In the genomic region with DNA sequence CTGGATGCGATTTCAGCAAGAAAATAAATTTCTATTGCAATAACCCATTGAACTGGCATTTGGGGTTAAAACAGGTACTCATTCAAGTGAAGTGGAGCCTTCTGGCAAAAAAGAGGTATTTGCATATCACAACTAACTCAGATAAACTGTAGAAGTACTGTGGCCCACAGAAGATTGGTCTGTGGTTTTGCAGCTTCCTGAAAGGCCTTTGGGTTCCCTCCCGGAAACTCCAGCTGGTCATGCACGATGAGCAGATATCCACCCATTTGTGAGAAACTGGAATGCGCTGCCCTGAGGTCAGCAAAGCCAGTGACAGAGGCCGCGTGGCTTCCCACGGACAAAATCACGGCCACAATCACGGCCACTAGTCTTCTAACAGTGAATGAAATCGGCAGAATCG, we compare ENCODE assay signal across 10 cellular contexts.
A peak's percentile ranks its signal among the peaks of the same experiment; 100 is the strongest.
DNase-seq lines count a peak whose midpoint lies in the region; ATAC-seq lines count a peak whose summit lies in the region.
"Had no signal": no experiment of that assay in that cellular context is flagged by ENCODE, and none has a peak within 500 bp of the region (broad histone marks: within the 10 kb centered on the region; RNA-seq: fewer than 3 reads in every experiment).

No MANE protein-coding gene starts in this region.

- no peak overlapping the region for H3K4me3 Mint-ChIP-seq in activated CD4-positive, alpha-beta T cell treated with anti-CD3 and anti-CD28 coated beads, Interleukin-2, amount 10 ng/mL, durations not matched to agents 24 days and 14 days
- peak overlapping the region; percentile 59 for H3K4me3 Mint-ChIP-seq in natural killer cell treated with Interleukin-12 subunit alpha and Interleukin-12 subunit beta and Interleukin-15 and Interleukin-18, amount 100 ng/mL, for 72 hours

- intact Hi-C loops in activated CD4-positive, alpha-beta T cell treated with anti-CD3 and anti-CD28 coated beads, Interleukin-2, amount 10 ng/mL, durations not matched to agents 24 days and 14 days (cut with micrococcal nuclease), result no loop called here

- H3K36me3 Mint-ChIP-seq in activated CD4-positive, alpha-beta T cell treated with anti-CD3 and anti-CD28 coated beads, Interleukin-2, amount 10 ng/mL, durations not matched to agents 24 days and 14 days (ENCODE audit: low read depth), result peaks cover 1% of the 10 kb centered on the region
- no peaks in the 10 kb centered on the region for H3K36me3 Mint-ChIP-seq in natural killer cell treated with Interleukin-12 subunit alpha and Interleukin-12 subunit beta and Interleukin-15 and Interleukin-18, amount 100 ng/mL, for 72 hours

- H3K27me3 Mint-ChIP-seq in activated CD4-positive, alpha-beta T cell treated with anti-CD3 and anti-CD28 coated beads, Interleukin-2, amount 10 ng/mL, durations not matched to agents 24 days and 14 days, result peaks cover 9% of the 10 kb centered on the region
- H3K27me3 Mint-ChIP-seq in natural killer cell treated with Interleukin-12 subunit alpha and Interleukin-12 subunit beta and Interleukin-15 and Interleukin-18, amount 100 ng/mL, for 72 hours, result no peaks in the 10 kb centered on the region

- ATAC-seq in HG02759 (IDR thresholded peaks at IDR 0.05; ENCODE audit: unreplicated experiment), result peak; percentile 59
- ATAC-seq in natural killer cell treated with Interleukin-12 subunit alpha and Interleukin-12 subunit beta and Interleukin-15 and Interleukin-18, amount 100 ng/mL, for 72 hours, result peak; percentile 75 to 77

- peaks cover 25% of the 10 kb centered on the region for H3K4me1 Mint-ChIP-seq in activated CD4-positive, alpha-beta T cell treated with anti-CD3 and anti-CD28 coated beads, Interleukin-2, amount 10 ng/mL, durations not matched to agents 24 days and 14 days
- H3K4me1 Mint-ChIP-seq in natural killer cell treated with Interleukin-12 subunit alpha and Interleukin-12 subunit beta and Interleukin-15 and Interleukin-18, amount 100 ng/mL, for 72 hours (ENCODE audit: low read depth in 2 of 2), result peaks cover 43 to 54% of the 10 kb centered on the region in 2 donors

- H3K27ac Mint-ChIP-seq in activated CD4-positive, alpha-beta T cell treated with anti-CD3 and anti-CD28 coated beads, Interleukin-2, amount 10 ng/mL, durations not matched to agents 24 days and 14 days, result no peak overlapping the region
- H3K27ac Mint-ChIP-seq in natural killer cell treated with Interleukin-12 subunit alpha and Interleukin-12 subunit beta and Interleukin-15 and Interleukin-18, amount 100 ng/mL, for 72 hours, result peak overlapping the region; percentile 50 to 75
- H3K27ac Mint-ChIP-seq: activated naive CD4-positive, alpha-beta T cell treated with anti-CD3 and anti-CD28 coated beads, Interleukin-2, amount 50 U/mL, for 72 hours had no signal

- H3K9me3 Mint-ChIP-seq in activated CD4-positive, alpha-beta T cell treated with anti-CD3 and anti-CD28 coated beads, Interleukin-2, amount 10 ng/mL, durations not matched to agents 24 days and 14 days, result peaks cover 3% of the 10 kb centered on the region
- no peaks in the 10 kb centered on the region for H3K9me3 Mint-ChIP-seq in natural killer cell treated with Interleukin-12 subunit alpha and Interleukin-12 subunit beta and Interleukin-15 and Interleukin-18, amount 100 ng/mL, for 72 hours
- H3K9me3 Mint-ChIP-seq: activated naive CD4-positive, alpha-beta T cell treated with anti-CD3 and anti-CD28 coated beads, Interleukin-2, amount 50 U/mL, for 72 hours had no signal

- DNase-seq in activated CD4-positive, alpha-beta T cell treated with anti-CD3 and anti-CD28 coated beads, Interleukin-2, amount 10 ng/mL, durations not matched to agents 24 days and 14 days, result peak; percentile 56
- DNase-seq in activated CD4-positive, alpha-beta T cell treated with anti-CD3 and anti-CD28 coated beads for 1 hour, result no peak
- DNase-seq in NCI-H226 (peak; percentile 46), HCEC 1CT (no peak), amniotic stem cell (lab: John Stamatoyannopoulos, UW) (no peak), NCI-H2107 treated with DMSO at 0.1 percent for 48 hours (lab: John Stamatoyannopoulos, UW; ENCODE audit: unreplicated experiment) (no peak)
- DNase-seq in natural killer cell treated with Interleukin-12 subunit alpha and Interleukin-12 subunit beta and Interleukin-15 and Interleukin-18, amount 100 ng/mL, for 72 hours (ENCODE audit: low spot score), result no peak
- DNase-seq: ACHN had no signal

Comparison
In these comparisons a context has a peak if more than half of its experiments do, and no peak if none do; other contexts are left out.
1. DNase-seq: peak in activated CD4-positive, alpha-beta T cell treated with anti-CD3 and anti-CD28 coated beads, Interleukin-2, amount 10 ng/mL, durations not matched to agents 24 days and 14 days (single experiment) and NCI-H226 (single experiment); none in activated CD4-positive, alpha-beta T cell treated with anti-CD3 and anti-CD28 coated beads for 1 hour (single experiment), natural killer cell treated with Interleukin-12 subunit alpha and Interleukin-12 subunit beta and Interleukin-15 and Interleukin-18, amount 100 ng/mL, for 72 hours (single experiment), HCEC 1CT (single experiment), amniotic stem cell (single experiment) and NCI-H2107 treated with DMSO at 0.1 percent for 48 hours (single experiment).